ENCODE assay signal across 1 cellular context in the genomic region with DNA sequence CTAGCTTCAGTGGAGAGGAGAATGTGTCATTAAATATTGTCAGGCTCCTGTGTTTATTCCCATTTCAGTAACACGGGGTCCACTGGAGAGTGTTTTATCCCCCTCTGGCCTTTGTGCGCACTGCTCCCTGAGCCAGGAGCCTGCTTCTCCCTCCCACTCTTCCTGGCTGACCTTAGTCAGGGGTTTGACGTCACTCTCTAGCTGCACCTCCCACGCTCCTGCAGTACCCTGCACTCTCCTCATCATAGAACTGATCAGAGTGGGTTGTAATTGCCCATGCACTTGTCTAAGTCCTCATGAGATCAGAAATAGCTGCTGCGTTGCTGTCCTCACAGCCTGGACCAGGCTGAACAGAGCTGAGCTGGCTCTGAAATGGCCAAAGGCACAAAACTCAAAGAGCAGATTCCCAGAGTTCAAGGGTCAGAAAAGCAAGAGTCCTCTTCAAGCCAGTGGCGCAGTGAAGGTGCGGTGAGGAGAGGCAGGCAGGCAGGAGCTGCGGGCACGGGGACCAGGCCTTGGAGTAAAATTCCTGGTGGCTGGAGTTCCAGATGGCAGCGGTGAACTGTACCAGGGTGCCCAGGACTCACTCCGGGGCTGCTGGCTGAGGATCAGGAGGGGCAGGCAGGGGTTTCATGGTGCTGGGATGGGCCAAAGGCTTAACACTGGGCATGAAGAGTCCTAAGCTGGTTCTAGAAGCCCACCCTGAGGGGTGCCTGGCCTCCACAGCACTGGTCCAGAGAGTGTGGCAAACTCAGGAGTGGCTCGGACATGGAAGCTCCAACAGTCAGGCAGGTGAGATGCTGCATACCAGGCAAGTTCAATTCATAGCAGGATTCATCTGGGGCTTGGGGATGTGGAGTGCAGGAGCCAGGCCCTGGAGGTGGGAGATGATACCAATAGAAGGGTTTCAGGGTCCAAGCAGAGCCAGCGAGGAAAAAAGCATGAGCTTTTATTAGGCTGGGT.
TF ChIP-seq lines count a peak whose summit lies in the region.

No MANE protein-coding gene starts in this region.

TF ChIP-seq in GM23338, 12 proteins besides CTCF, POLR2A, EP300 and RAD21 (continued from another document):
- TF ChIP-seq, protein P1, sequence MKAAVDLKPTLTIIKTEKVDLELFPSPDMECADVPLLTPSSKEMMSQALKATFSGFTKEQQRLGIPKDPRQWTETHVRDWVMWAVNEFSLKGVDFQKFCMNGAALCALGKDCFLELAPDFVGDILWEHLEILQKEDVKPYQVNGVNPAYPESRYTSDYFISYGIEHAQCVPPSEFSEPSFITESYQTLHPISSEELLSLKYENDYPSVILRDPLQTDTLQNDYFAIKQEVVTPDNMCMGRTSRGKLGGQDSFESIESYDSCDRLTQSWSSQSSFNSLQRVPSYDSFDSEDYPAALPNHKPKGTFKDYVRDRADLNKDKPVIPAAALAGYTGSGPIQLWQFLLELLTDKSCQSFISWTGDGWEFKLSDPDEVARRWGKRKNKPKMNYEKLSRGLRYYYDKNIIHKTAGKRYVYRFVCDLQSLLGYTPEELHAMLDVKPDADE (IDR thresholded peaks at IDR 0.05) = no peak
- TF ChIP-seq EZH2 (IDR thresholded peaks at IDR 0.05; ENCODE audit: low read depth, unreplicated experiment) = no peak
TF ChIP-seq in GM23338: peak in this region for 0.
